In the genomic region with DNA sequence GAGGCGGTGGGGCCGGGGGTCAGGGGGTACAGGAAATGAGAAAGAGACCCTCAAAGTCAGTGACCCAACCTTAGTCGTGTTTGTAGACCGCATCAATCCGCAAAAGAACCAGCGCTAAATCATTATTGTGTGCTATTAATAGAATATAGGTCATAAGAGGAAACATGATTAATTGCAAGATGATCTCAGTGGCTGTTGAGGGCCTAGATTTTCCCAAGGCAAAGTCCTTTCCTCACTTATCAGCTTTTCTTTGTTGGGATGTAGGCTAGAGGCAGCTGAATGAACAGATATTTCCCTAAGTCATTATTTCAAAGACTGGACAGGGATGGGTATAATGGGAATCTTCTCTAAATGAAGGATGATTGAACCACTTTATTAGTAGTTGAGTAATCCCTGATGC, we compare ENCODE assay signal across 17 cellular contexts.
DNase-seq lines count a peak whose midpoint lies in the region; ATAC-seq, FAIRE-seq and TF ChIP-seq lines count a peak whose summit lies in the region.
"Had no signal": no experiment of that assay in that cellular context is flagged by ENCODE, and none has a peak within 500 bp of the region (broad histone marks: within the 10 kb centered on the region; RNA-seq: fewer than 3 reads in every experiment).

No MANE protein-coding gene starts in this region.

- 16 to 46% (median 28%) methylated on average over 6 of the region's 6 CpGs for WGBS in small intestine, 3 donors

- DNase-seq in HFFc6 (peak; percentile 48), foreskin fibroblast (peak; percentile 46 to 61), small intestine (peak; percentile 83), RCC 7860 (ENCODE audit: low spot score) (no peak), GM19238 (ENCODE audit: insufficient read length, low spot score) (no peak)
- DNase-seq: activated CD4-positive, alpha-beta memory T cell treated with anti-CD3 and anti-CD28 coated beads, Interleukin-2, amount 10 ng/mL, durations not matched to agents 7 days and 5 days; activated naive CD4-positive, alpha-beta T cell treated with Interleukin-2 at 50 U/mL for 16 hours; Calu3; cortex of kidney; H9; left ventricle myocardium inferior; NCI-H2029 treated with DMSO at 0.1 percent for 48 hours; stimulated activated CD4-positive, alpha-beta T cell treated with anti-CD3 and anti-CD28 coated beads, Interleukin-4, amount 100 ng/mL, for 4 hours; T-helper 2 cell had no signal

- H3K36me3 ChIP-seq in small intestine (ENCODE audit: control insufficient read depth in 2 of 2, insufficient read depth in 2 of 2, low read length in 2 of 2) = no peaks in the 10 kb centered on the region
- H3K36me3 ChIP-seq: left ventricle myocardium inferior had no signal

- no peak for ATAC-seq in HG02610 (IDR thresholded peaks at IDR 0.05; ENCODE audit: unreplicated experiment)

- peak overlapping the region; percentile 58 for H3K4me3 Mint-ChIP-seq in HFFc6
- H3K4me3 Mint-ChIP-seq: activated CD4-positive, alpha-beta memory T cell treated with anti-CD3 and anti-CD28 coated beads, Interleukin-2, amount 10 ng/mL, durations not matched to agents 7 days and 5 days; H9 had no signal

- peaks cover 8 to 15% of the 10 kb centered on the region in 2 donors for H3K4me1 ChIP-seq in small intestine (ENCODE audit: control insufficient read depth in 2 of 2, insufficient read depth in 1 of 2, low read depth in 1 of 2, low read length in 1 of 2)
- H3K4me1 ChIP-seq: parathyroid adenoma had no signal

- FAIRE-seq in small intestine (lab: Jason Lieb, UNC) (no peak), RCC 7860 (lab: Jason Lieb, UNC) (no peak)

- no peak for TF ChIP-seq CTCF in HFFc6 (IDR thresholded peaks at IDR 0.05)
- no peak for TF ChIP-seq CTCF in VCaP (conservative IDR thresholded peaks at IDR 0.05)
- no peak for TF ChIP-seq CTCF in foreskin fibroblast (IDR thresholded peaks at IDR 0.05; ENCODE audit: low read depth, low read length)

- H3K27me3 ChIP-seq in small intestine (ENCODE audit: control insufficient read depth in 2 of 2, insufficient read depth in 2 of 2, low read length in 2 of 2) = no peaks in the 10 kb centered on the region

- H3K27me3 Mint-ChIP-seq in HFFc6 (ENCODE audit: insufficient read depth) = no peaks in the 10 kb centered on the region
- H3K27me3 Mint-ChIP-seq: activated CD4-positive, alpha-beta memory T cell treated with anti-CD3 and anti-CD28 coated beads, Interleukin-2, amount 10 ng/mL, durations not matched to agents 7 days and 5 days had no signal

- no peaks in the 10 kb centered on the region for H3K9me3 Mint-ChIP-seq in HFFc6
- H3K9me3 Mint-ChIP-seq: H9 had no signal

- H3K9me3 ChIP-seq in small intestine (ENCODE audit: control insufficient read depth, low read depth) = no peaks in the 10 kb centered on the region
- H3K9me3 ChIP-seq: left ventricle myocardium inferior had no signal

- H3K27ac Mint-ChIP-seq in HFFc6 = peak overlapping the region; percentile 93
- H3K27ac Mint-ChIP-seq: activated CD4-positive, alpha-beta memory T cell treated with anti-CD3 and anti-CD28 coated beads, Interleukin-2, amount 10 ng/mL, durations not matched to agents 7 days and 5 days had no signal

- peak overlapping the region; percentile 66 for H3K27ac ChIP-seq in VCaP
- peak overlapping the region in 1 of 2 donors; percentile 49 for H3K27ac ChIP-seq in small intestine (ENCODE audit: low read depth in 1 of 2, low read length in 1 of 2)
- H3K27ac ChIP-seq: left ventricle myocardium inferior, parathyroid adenoma had no signal

- H3K36me3 Mint-ChIP-seq in HFFc6 (ENCODE audit: low read depth) = peaks cover 4% of the 10 kb centered on the region; the same call in 1 of the 2 replicates

- H3K4me3 ChIP-seq in foreskin fibroblast (ENCODE audit: low read depth in 1 of 2, low read length in 2 of 2) (no peak overlapping the region), small intestine (ENCODE audit: low read depth in 1 of 2, low read length in 2 of 2) (no peak overlapping the region)
- H3K4me3 ChIP-seq: left ventricle myocardium inferior had no signal

- peaks cover 54% of the 10 kb centered on the region for H3K4me1 Mint-ChIP-seq in HFFc6 (ENCODE audit: low read depth)
- H3K4me1 Mint-ChIP-seq: activated CD4-positive, alpha-beta memory T cell treated with anti-CD3 and anti-CD28 coated beads, Interleukin-2, amount 10 ng/mL, durations not matched to agents 7 days and 5 days had no signal

Comparison
In these comparisons a context has a peak if more than half of its experiments do, and no peak if none do; other contexts are left out.
1. DNase-seq: peak in HFFc6 (single experiment), foreskin fibroblast (2 of 2) and small intestine (single experiment); none in RCC 7860 (single experiment) and GM19238 (single experiment).